In the genomic region with DNA sequence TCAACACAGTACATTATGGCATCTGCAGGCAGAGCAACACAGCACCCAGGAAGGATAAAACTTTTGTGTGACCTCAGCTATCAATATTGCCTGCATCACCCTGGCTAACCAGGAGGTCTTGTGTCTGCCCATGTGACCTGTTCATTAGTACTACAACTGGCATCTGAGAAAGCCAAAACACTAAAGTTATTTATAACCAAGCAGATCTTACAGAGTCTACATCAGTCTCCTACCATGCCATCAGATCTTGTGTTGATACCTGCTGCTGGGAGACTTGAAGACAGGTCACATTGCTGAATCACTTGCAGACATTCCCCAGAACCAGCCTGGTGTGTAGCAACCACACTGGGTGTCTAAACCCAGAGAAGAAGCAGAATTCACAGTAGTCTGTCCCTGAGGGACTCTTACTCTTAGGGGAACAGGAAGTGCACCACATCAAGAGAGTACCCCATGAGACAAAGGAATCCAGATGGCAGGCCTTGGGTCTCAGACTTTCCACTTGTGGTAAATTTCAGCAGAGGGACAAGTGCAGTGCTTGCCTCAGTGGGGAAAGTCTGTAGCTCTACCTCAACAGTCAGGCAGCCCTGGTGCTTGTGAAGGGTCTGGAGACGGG, we compare ENCODE assay signal across 21 cellular contexts. TPM values are rescaled to one million over a fixed set of nuclear protein-coding genes. Genes with fewer than 3 reads are reported as not detected.
"Had no signal": no experiment of that assay in that cellular context is flagged by ENCODE, and none has a peak within 500 bp of the region (broad histone marks: within the 10 kb centered on the region; RNA-seq: fewer than 3 reads in every experiment).

No MANE protein-coding gene starts in this region.

- H3K4me1 ChIP-seq: left ventricle myocardium inferior had no signal

- H3K4me3 Mint-ChIP-seq: activated naive CD4-positive, alpha-beta T cell treated with anti-CD3 and anti-CD28 coated beads, Interleukin-2, amount 50 U/mL, for 24 hours; memory B cell; T-helper 1 cell treated with Interleukin-12 subunit alpha and Interleukin-12 subunit beta and Interleukin-4 antibody, amounts not matched to agents 30 μg/mL and 1 μg/mL, for 36 hours had no signal

- H3K27me3 Mint-ChIP-seq: activated naive CD4-positive, alpha-beta T cell treated with anti-CD3 and anti-CD28 coated beads, Interleukin-2, amount 50 U/mL, for 24 hours; memory B cell had no signal

- H3K9me3 ChIP-seq: thoracic aorta had no signal

- H3K4me3 ChIP-seq: left ventricle myocardium inferior, thoracic aorta had no signal

- H3K36me3 ChIP-seq: left ventricle myocardium inferior, thoracic aorta had no signal

- H3K4me1 Mint-ChIP-seq: activated naive CD4-positive, alpha-beta T cell treated with anti-CD3 and anti-CD28 coated beads, Interleukin-2, amount 50 U/mL, for 24 hours; memory B cell had no signal

- H3K27ac ChIP-seq: left ventricle myocardium inferior, thoracic aorta had no signal

- H3K36me3 Mint-ChIP-seq: activated naive CD4-positive, alpha-beta T cell treated with anti-CD3 and anti-CD28 coated beads, Interleukin-2, amount 50 U/mL, for 24 hours; memory B cell had no signal

- H3K27ac Mint-ChIP-seq: activated naive CD4-positive, alpha-beta T cell treated with anti-CD3 and anti-CD28 coated beads, Interleukin-2, amount 50 U/mL, for 24 hours; memory B cell; T-helper 1 cell treated with Interleukin-12 subunit alpha and Interleukin-12 subunit beta and Interleukin-4 antibody, amounts not matched to agents 30 μg/mL and 1 μg/mL, for 36 hours had no signal

- DNase-seq: activated CD4-positive, CD25-positive, alpha-beta regulatory T cell treated with anti-CD3 and anti-CD28 coated beads, Interleukin-2, amount 50 U/mL, for 72 hours; activated CD8-positive, alpha-beta memory T cell treated with anti-CD3 and anti-CD28 coated beads for 24 hours; activated gamma-delta T cell; dermis blood vessel endothelial cell; effector memory CD4-positive, alpha-beta T cell; foreskin fibroblast; left ventricle myocardium inferior; retina; stimulated activated CD4-positive, alpha-beta T cell treated with anti-CD3 and anti-CD28 coated beads, Interleukin-1b, Interleukin-23, amount 100 ng/mL, for 48 hours had no signal

RNA-seq across cellular contexts. Expression of a gene that starts 7.0 kb away (rescaled TPM):
- total RNA-seq: chondrocyte, dermis blood vessel endothelial cell, kidney epithelial cell, left ventricle myocardium inferior, mononuclear cell, omental fat pad, posterior vena cava, thoracic aorta, ureter had no signal
- polyA plus RNA-seq: adipose tissue, neural cell had no signal

RNA-seq across cellular contexts. Expression of a gene that starts 42.4 kb away (rescaled TPM):
- total RNA-seq: chondrocyte, dermis blood vessel endothelial cell, kidney epithelial cell, left ventricle myocardium inferior, mononuclear cell, omental fat pad, posterior vena cava, thoracic aorta, ureter had no signal
- polyA plus RNA-seq: adipose tissue, neural cell had no signal

RNA-seq across cellular contexts. Expression of a gene that starts 42.6 kb away (rescaled TPM):
- total RNA-seq: chondrocyte, dermis blood vessel endothelial cell, kidney epithelial cell, left ventricle myocardium inferior, mononuclear cell, omental fat pad, posterior vena cava, thoracic aorta, ureter had no signal
- polyA plus RNA-seq: adipose tissue, neural cell had no signal
